Comparison of ENCODE assay signal across 9 cellular contexts in the genomic region with DNA sequence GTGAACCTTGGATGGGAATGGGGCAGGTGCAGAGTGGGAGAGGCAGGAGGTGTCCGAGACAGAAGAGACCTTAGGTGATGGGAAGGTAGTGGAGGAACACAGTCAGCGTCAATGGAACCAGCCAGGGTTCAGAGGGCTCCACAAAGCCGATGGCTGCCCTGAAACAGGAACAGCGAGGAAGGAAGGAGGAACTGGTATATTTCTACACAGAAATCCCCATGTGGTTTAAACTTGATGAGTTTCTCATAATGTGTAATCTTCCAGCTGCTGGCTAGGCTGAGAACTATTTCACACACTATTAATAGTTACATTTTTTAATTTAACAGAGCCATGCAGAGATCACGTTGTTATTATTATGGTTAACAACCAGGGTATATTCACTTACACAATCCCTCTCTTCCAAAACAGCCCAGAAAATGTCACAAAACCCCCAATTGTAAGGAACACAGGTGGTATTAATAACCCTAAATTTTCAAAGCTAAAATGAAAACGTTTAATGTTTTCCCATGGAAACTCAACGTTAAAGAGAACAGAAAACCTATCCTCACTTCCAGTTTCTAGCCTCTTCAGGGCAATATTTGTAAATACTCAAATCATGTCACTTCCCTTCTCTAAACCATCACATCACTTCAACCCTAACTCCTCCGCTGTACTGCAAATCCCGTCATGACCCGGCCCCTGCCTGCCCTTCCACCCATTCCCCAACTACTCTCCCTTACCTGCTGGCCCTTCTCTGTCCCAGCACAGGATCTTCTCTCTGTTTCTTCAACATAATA.
DNase-seq lines count a peak whose midpoint lies in the region; ATAC-seq and TF ChIP-seq lines count a peak whose summit lies in the region.
"Had no signal": no experiment of that assay in that cellular context is flagged by ENCODE, and none has a peak within 500 bp of the region (broad histone marks: within the 10 kb centered on the region; RNA-seq: fewer than 3 reads in every experiment).

No MANE protein-coding gene starts in this region.

- no peak overlapping the region for H3K9ac ChIP-seq in muscle layer of colon (ENCODE audit: low read length)

- 67 to 81% (median 73%) methylated on average over 10 of the region's 10 CpGs for WGBS in adrenal gland, 4 donors

- no peak for TF ChIP-seq POLR2A in adrenal gland (IDR thresholded peaks at IDR 0.05)

- no peak for DNase-seq in adrenal gland
- DNase-seq in globus pallidus (ENCODE audit: low spot score), result no peak
- no peak for DNase-seq in AG08396 (ENCODE audit: low spot score)
- DNase-seq in activated naive CD4-positive, alpha-beta T cell treated with anti-CD3 and anti-CD28 coated beads, Interleukin-2, amount 10 ng/mL, durations not matched to agents 7 days and 5 days, result no peak

- no peaks in the 10 kb centered on the region for H3K36me3 Mint-ChIP-seq in activated naive CD4-positive, alpha-beta T cell treated with anti-CD3 and anti-CD28 coated beads, Interleukin-2, amount 10 ng/mL, durations not matched to agents 7 days and 5 days

- ATAC-seq in HG02852 (IDR thresholded peaks at IDR 0.05; ENCODE audit: unreplicated experiment) (peak; percentile 41), GM19463 (IDR thresholded peaks at IDR 0.05; ENCODE audit: unreplicated experiment) (no peak)

- H3K27me3 ChIP-seq in adrenal gland, result no peaks in the 10 kb centered on the region
- no peaks in the 10 kb centered on the region for H3K27me3 ChIP-seq in muscle layer of colon (ENCODE audit: control insufficient read depth in 1 of 2, insufficient read depth in 2 of 2, low read length in 2 of 2)

- H3K27ac ChIP-seq in adrenal gland (peak overlapping the region in 4 of 5 donors; percentile 52 to 88 (median 72)), muscle layer of colon (ENCODE audit: low read depth, low read length) (peak overlapping the region; percentile 79)

- H3K9me3 ChIP-seq in adrenal gland (replicated peaks in 1 of 3) (no peaks in the 10 kb centered on the region), muscle layer of colon (ENCODE audit: low read length) (no peaks in the 10 kb centered on the region)

- H3K4me3 ChIP-seq in GM12875 (ENCODE audit: low read depth, low read length) (peak overlapping the region; percentile 41), adrenal gland (no peak overlapping the region), muscle layer of colon (ENCODE audit: low read depth in 1 of 2, low read length in 2 of 2) (peak overlapping the region in 1 of 2 donors; percentile 41)
- H3K4me3 ChIP-seq: K562 had no signal

- H3K4me3 Mint-ChIP-seq in activated naive CD4-positive, alpha-beta T cell treated with anti-CD3 and anti-CD28 coated beads, Interleukin-2, amount 10 ng/mL, durations not matched to agents 7 days and 5 days, result no peak overlapping the region

- peaks cover 31% of the 10 kb centered on the region for H3K4me1 Mint-ChIP-seq in activated naive CD4-positive, alpha-beta T cell treated with anti-CD3 and anti-CD28 coated beads, Interleukin-2, amount 10 ng/mL, durations not matched to agents 7 days and 5 days

- H3K27me3 Mint-ChIP-seq in activated naive CD4-positive, alpha-beta T cell treated with anti-CD3 and anti-CD28 coated beads, Interleukin-2, amount 10 ng/mL, durations not matched to agents 7 days and 5 days, result no peaks in the 10 kb centered on the region

- no peaks in the 10 kb centered on the region for H3K36me3 ChIP-seq in adrenal gland (replicated peaks in 1 of 2)
- H3K36me3 ChIP-seq in muscle layer of colon (ENCODE audit: insufficient read depth, low read length), result no peaks in the 10 kb centered on the region

- intact Hi-C loops in adrenal gland (cut with DNase I), result no loop called here

- H3K4me1 ChIP-seq in adrenal gland (replicated peaks in 1 of 2) (peaks cover 42 to 86% of the 10 kb centered on the region in 2 donors), muscle layer of colon (ENCODE audit: insufficient read depth, low read length) (peaks cover 90% of the 10 kb centered on the region)

- CTCF ChIA-PET in activated naive CD4-positive, alpha-beta T cell treated with anti-CD3 and anti-CD28 coated beads, Interleukin-2, amount 10 ng/mL, durations not matched to agents 7 days and 5 days (lab: Charles Lee), result no interaction called here

- H3K9me3 Mint-ChIP-seq in activated naive CD4-positive, alpha-beta T cell treated with anti-CD3 and anti-CD28 coated beads, Interleukin-2, amount 10 ng/mL, durations not matched to agents 7 days and 5 days, result no peaks in the 10 kb centered on the region

- TF ChIP-seq CTCF in GM12875 (IDR thresholded peaks at IDR 0.05; ENCODE audit: borderline replicate concordance, insufficient read depth, low read depth, low read length), result no peak
- no peak for TF ChIP-seq CTCF in adrenal gland (IDR thresholded peaks at IDR 0.05)

- H3K27ac Mint-ChIP-seq in activated naive CD4-positive, alpha-beta T cell treated with anti-CD3 and anti-CD28 coated beads, Interleukin-2, amount 10 ng/mL, durations not matched to agents 7 days and 5 days, result no peak overlapping the region
